ENCODE assay signal across 8 cellular contexts in genomic region chr7:106153891-106154449, GRCh38. TPM values are rescaled to one million over a fixed set of nuclear protein-coding genes. Genes with fewer than 3 reads are reported as not detected.
DNase-seq lines count a peak whose midpoint lies in the region; ATAC-seq and TF ChIP-seq lines count a peak whose summit lies in the region.

No MANE protein-coding gene starts in this region.

- peak; percentile 92 for ATAC-seq in activated naive CD8-positive, alpha-beta T cell treated with anti-CD3 and anti-CD28 coated beads, Interleukin-2, amount 50 U/mL, for 24 hours
- ATAC-seq in heart right ventricle, result peak; percentile 92 to 99 (median 96)
- ATAC-seq in GM19467 (IDR thresholded peaks at IDR 0.05; ENCODE audit: unreplicated experiment), result no peak

- H2BK15ac ChIP-seq in H9 (ENCODE audit: low read depth, low read length), result no peak overlapping the region

- no peak overlapping the region for H2AK5ac ChIP-seq in H9 (ENCODE audit: insufficient read length, low read length)

- DNase-seq in ELR (ENCODE audit: low read depth), result peak; percentile 79
- DNase-seq in H9, result peak; percentile 89
- DNase-seq in NCI-H1105 (lab: John Stamatoyannopoulos, UW), result peak; percentile 61
- DNase-seq in T follicular helper cell (ENCODE audit: low read depth), result peak; percentile 63
- DNase-seq in activated naive CD8-positive, alpha-beta T cell treated with anti-CD3 and anti-CD28 coated beads, Interleukin-2, amount 50 U/mL, for 24 hours, result peak; percentile 76
- peak; percentile 82 to 85 for DNase-seq in heart right ventricle
- DNase-seq in retina, result peak; percentile 84

- H4K8ac ChIP-seq in H9 (replicated peaks; ENCODE audit: insufficient read length, low read depth, low read length), result no peak overlapping the region

- H3K9ac ChIP-seq in H9 (ENCODE audit: extremely low read depth, insufficient read length, low read length), result no peak overlapping the region

- peaks cover 0 to 5% (median 0%) of the 10 kb centered on the region in 3 experiments; a peak in 2 of 7 replicates for H3K36me3 Mint-ChIP-seq in H9 (ENCODE audit: insufficient read depth in 1 of 3, low read depth in 3 of 3)
- H3K36me3 Mint-ChIP-seq in activated naive CD8-positive, alpha-beta T cell treated with anti-CD3 and anti-CD28 coated beads, Interleukin-2, amount 50 U/mL, for 24 hours (ENCODE audit: low read depth), result no peaks in the 10 kb centered on the region

- no peak overlapping the region for H3T11ph ChIP-seq in H9 (ENCODE audit: low read length)

- H4K20me1 ChIP-seq in H9 (ENCODE audit: control insufficient read depth, insufficient read depth, insufficient read length), result no peaks in the 10 kb centered on the region

- H4K91ac ChIP-seq in H9 (ENCODE audit: insufficient read length, low read depth, low read length), result no peak overlapping the region

- H3K23ac ChIP-seq in H9 (ENCODE audit: insufficient read length, low read depth, low read length), result no peak overlapping the region

- H3K4me3 Mint-ChIP-seq in H9, result no peak overlapping the region
- H3K4me3 Mint-ChIP-seq in activated naive CD8-positive, alpha-beta T cell treated with anti-CD3 and anti-CD28 coated beads, Interleukin-2, amount 50 U/mL, for 24 hours, result no peak overlapping the region

- TF ChIP-seq CTCF in H9 (conservative IDR thresholded peaks at IDR 0.05) (peak; percentile 96), heart right ventricle (IDR thresholded peaks at IDR 0.05) (peak; percentile 91 to 98 (median 96))

- H2BK5ac ChIP-seq in H9 (ENCODE audit: insufficient read length, low read length), result no peak overlapping the region

- no peaks in the 10 kb centered on the region for H3K23me2 ChIP-seq in H9 (ENCODE audit: insufficient read length, low read depth, low read length, poor library complexity, severe bottlenecking)

- no peaks in the 10 kb centered on the region; the same call in none of the 2 replicates for H3K27me3 Mint-ChIP-seq in H9 (ENCODE audit: low read depth)
- peaks cover 17% of the 10 kb centered on the region for H3K27me3 Mint-ChIP-seq in activated naive CD8-positive, alpha-beta T cell treated with anti-CD3 and anti-CD28 coated beads, Interleukin-2, amount 50 U/mL, for 24 hours

- H4K5ac ChIP-seq in H9 (ENCODE audit: insufficient read length, low read depth, low read length), result no peak overlapping the region

- peak overlapping the region; percentile 50 for H2AFZ ChIP-seq in H9 (ENCODE audit: low read length)

- no peak overlapping the region for H2BK20ac ChIP-seq in H9 (ENCODE audit: low read depth, low read length, poor library complexity, severe bottlenecking)

- no peaks in the 10 kb centered on the region for H3K79me2 ChIP-seq in H9 (ENCODE audit: insufficient read depth, low read length)

- no peak overlapping the region for H2BK12ac ChIP-seq in H9 (ENCODE audit: insufficient read length, low read depth, low read length)

- no peak overlapping the region for H3K27ac Mint-ChIP-seq in H9
- H3K27ac Mint-ChIP-seq in activated naive CD8-positive, alpha-beta T cell treated with anti-CD3 and anti-CD28 coated beads, Interleukin-2, amount 50 U/mL, for 24 hours, result no peak overlapping the region

- no peak overlapping the region for H3K27ac ChIP-seq in H9 (ENCODE audit: insufficient read length, low read depth, low read length)
- no peak overlapping the region for H3K27ac ChIP-seq in heart right ventricle

- H3K9me3 Mint-ChIP-seq in H9, result peaks cover 0 to 4% of the 10 kb centered on the region in 2 experiments; a peak in 1 of 5 replicates
- no peaks in the 10 kb centered on the region for H3K9me3 Mint-ChIP-seq in activated naive CD8-positive, alpha-beta T cell treated with anti-CD3 and anti-CD28 coated beads, Interleukin-2, amount 50 U/mL, for 24 hours

- H3K4me1 ChIP-seq in H9 (ENCODE audit: insufficient read depth, low read length) (peaks cover 2% of the 10 kb centered on the region; the same call in 1 of the 2 replicates), heart right ventricle (peaks cover 0 to 17% (median 10%) of the 10 kb centered on the region in 9 donors)

- H3K4me1 Mint-ChIP-seq in H9, result peaks cover 3 to 4% of the 10 kb centered on the region in 2 experiments
- H3K4me1 Mint-ChIP-seq in activated naive CD8-positive, alpha-beta T cell treated with anti-CD3 and anti-CD28 coated beads, Interleukin-2, amount 50 U/mL, for 24 hours, result peaks cover 6% of the 10 kb centered on the region

- H2BK120ac ChIP-seq in H9 (ENCODE audit: low read depth, low read length, poor library complexity, severe bottlenecking), result no peak overlapping the region

- peak overlapping the region in 2 of 10 donors; percentile 2 to 23 for H3K4me3 ChIP-seq in heart right ventricle

- no peaks in the 10 kb centered on the region for H3K36me3 ChIP-seq in heart right ventricle

- no peak overlapping the region for H3K56ac ChIP-seq in H9 (ENCODE audit: insufficient read length, low read depth, low read length)

- no peak overlapping the region for H3K14ac ChIP-seq in H9 (ENCODE audit: insufficient read depth, low read length)

- H3K4me2 ChIP-seq in H9 (ENCODE audit: insufficient read depth, insufficient read length, low read length), result no peak overlapping the region

- no peak overlapping the region for H3K4ac ChIP-seq in H9 (ENCODE audit: low read depth, low read length)

- WGBS in H9 (ENCODE audit: extremely low coverage, insufficient read length, low lambda C conversion rate), result no CpG with 5 or more reads among the region's 15 CpGs
- 51 to 55% methylated on average over 15 of the region's 15 CpGs for WGBS in heart right ventricle, 2 donors

- H3K79me1 ChIP-seq in H9 (ENCODE audit: insufficient read depth, low read depth, low read length, poor library complexity, severe bottlenecking), result no peaks in the 10 kb centered on the region

- H3K27me3 ChIP-seq in H9 (ENCODE audit: insufficient read depth, low read length) (no peaks in the 10 kb centered on the region), heart right ventricle (peaks cover 0 to 51% (median 0%) of the 10 kb centered on the region in 7 donors)

- intact Hi-C loops in heart right ventricle (cut with DNase I), result loop anchor here (1.0 to 10.0 kb wide), 8 partner anchors 42 to 499 kb away; partner anchors contain the start of gene SYPL1 (in 2 of the 10)

- H3K9me3 ChIP-seq in H9 (ENCODE audit: control insufficient read depth, low read depth, low read length), result no peaks in the 10 kb centered on the region
- H3K9me3 ChIP-seq in heart right ventricle, result no peaks in the 10 kb centered on the region

- no peak overlapping the region for H3K18ac ChIP-seq in H9 (ENCODE audit: insufficient read length, low read depth, low read length)

RNA-seq across cellular contexts. Expression of gene SYPL1, which starts 41.9 kb away (rescaled TPM):
- total RNA-seq in H9 (2021) (39.2 and 41.9 TPM in 2 replicates), heart right ventricle (100 to 1,000 TPM in 1 of 10 donors, 10 to 100 TPM in 9; 63.9 to 121 (median 80.9) TPM)
- 10 to 100 TPM; 58.5 to 59.9 TPM for polyA plus RNA-seq in heart right ventricle
